21 cellular contexts compared by ENCODE assay signal in genomic region chr6:72987305-72987704, GRCh38.
"Had no signal": no experiment of that assay in that cellular context is flagged by ENCODE, and none has a peak within 500 bp of the region (broad histone marks: within the 10 kb centered on the region; RNA-seq: fewer than 3 reads in every experiment).

No MANE protein-coding gene starts in this region.

- H3K27me3 Mint-ChIP-seq: activated B cell treated with CpG ODN at 0.5 μM for 24 hours; activated CD4-positive, alpha-beta T cell treated with anti-CD3 and anti-CD28 coated beads for 36 hours; naive thymus-derived CD4-positive, alpha-beta T cell had no signal

- H3K27ac Mint-ChIP-seq: activated B cell treated with CpG ODN at 0.5 μM for 24 hours; activated CD4-positive, alpha-beta T cell treated with anti-CD3 and anti-CD28 coated beads for 36 hours; activated naive CD4-positive, alpha-beta T cell treated with anti-CD3 and anti-CD28 coated beads for 36 hours; naive thymus-derived CD4-positive, alpha-beta T cell had no signal

- H3K4me3 ChIP-seq: coronary artery, lung, sigmoid colon, testis had no signal

- H3K27me3 ChIP-seq: sigmoid colon, testis had no signal

- H3K4me3 Mint-ChIP-seq: activated B cell treated with CpG ODN at 0.5 μM for 24 hours; activated CD4-positive, alpha-beta T cell treated with anti-CD3 and anti-CD28 coated beads for 36 hours; activated naive CD4-positive, alpha-beta T cell treated with anti-CD3 and anti-CD28 coated beads for 36 hours; naive thymus-derived CD4-positive, alpha-beta T cell; neural crest cell had no signal

- ATAC-seq: activated CD4-positive, alpha-beta T cell treated with anti-CD3 and anti-CD28 coated beads for 36 hours; naive thymus-derived CD4-positive, alpha-beta T cell had no signal

- H3K9me3 ChIP-seq: sigmoid colon, testis had no signal

- DNase-seq: activated B cell treated with CpG ODN at 0.5 μM for 24 hours; activated CD4-positive, alpha-beta T cell treated with anti-CD3 and anti-CD28 coated beads for 36 hours; activated CD4-positive, alpha-beta T cell treated with anti-CD3 and anti-CD28 coated beads, Interleukin-2, amount 50 U/mL, for 48 hours; activated effector memory CD4-positive, alpha-beta T cell treated with Interleukin-2 at 50 U/mL for 16 hours; activated naive CD4-positive, alpha-beta T cell treated with anti-CD3 and anti-CD28 coated beads for 36 hours; activated T-cell treated with anti-CD3 and anti-CD28 coated beads, Interleukin-2, amount 50 U/mL, for 48 hours; effector CD4-positive, alpha-beta T cell; foreskin fibroblast; naive thymus-derived CD4-positive, alpha-beta T cell; occipital lobe; sigmoid colon; stimulated activated CD4-positive, alpha-beta T cell treated with anti-CD3 and anti-CD28 coated beads, Interleukin-2, amount 100 ng/mL, for 48 hours; stimulated activated CD8-positive, alpha-beta memory T cell treated with anti-CD3 and anti-CD28 coated beads, Interleukin-4, amount 100 ng/mL, for 48 hours; stimulated activated naive CD4-positive, alpha-beta T cell; T-helper 1 cell; T-helper 9 cell; testis; trophoblast cell had no signal

- H3K36me3 ChIP-seq: sigmoid colon had no signal

- H3K4me1 ChIP-seq: sigmoid colon, testis had no signal

- H3K4me1 Mint-ChIP-seq: activated CD4-positive, alpha-beta T cell treated with anti-CD3 and anti-CD28 coated beads for 36 hours; naive thymus-derived CD4-positive, alpha-beta T cell; neural crest cell had no signal

- H3K27ac ChIP-seq: coronary artery, sigmoid colon, testis had no signal
